In genomic region chr9:35711501-35712428, GRCh38 we compare ENCODE assay signal across 1 cellular context.
TF ChIP-seq lines count a peak whose summit lies in the region.

No MANE protein-coding gene starts in this region.

TF ChIP-seq in GM23338, 12 proteins besides CTCF, POLR2A, EP300 and RAD21 (continued from another document):
- TF ChIP-seq STAT1 (IDR thresholded peaks at IDR 0.05; ENCODE audit: unreplicated experiment) (no peak), CREB1 (CRISPR knock-in tag; IDR thresholded peaks at IDR 0.05; ENCODE audit: low read depth) (no peak), EZH2 (IDR thresholded peaks at IDR 0.05; ENCODE audit: low read depth, unreplicated experiment) (no peak), JUNB (IDR thresholded peaks at IDR 0.05; ENCODE audit: unreplicated experiment) (no peak), NANOG (IDR thresholded peaks at IDR 0.05; ENCODE audit: borderline replicate concordance) (no peak), POLR2AphosphoS5 (IDR thresholded peaks at IDR 0.05; ENCODE audit: low read depth) (no peak), ZNF331 (CRISPR knock-in tag; IDR thresholded peaks at IDR 0.05; ENCODE audit: low read depth) (no peak)
- TF ChIP-seq, protein P1, sequence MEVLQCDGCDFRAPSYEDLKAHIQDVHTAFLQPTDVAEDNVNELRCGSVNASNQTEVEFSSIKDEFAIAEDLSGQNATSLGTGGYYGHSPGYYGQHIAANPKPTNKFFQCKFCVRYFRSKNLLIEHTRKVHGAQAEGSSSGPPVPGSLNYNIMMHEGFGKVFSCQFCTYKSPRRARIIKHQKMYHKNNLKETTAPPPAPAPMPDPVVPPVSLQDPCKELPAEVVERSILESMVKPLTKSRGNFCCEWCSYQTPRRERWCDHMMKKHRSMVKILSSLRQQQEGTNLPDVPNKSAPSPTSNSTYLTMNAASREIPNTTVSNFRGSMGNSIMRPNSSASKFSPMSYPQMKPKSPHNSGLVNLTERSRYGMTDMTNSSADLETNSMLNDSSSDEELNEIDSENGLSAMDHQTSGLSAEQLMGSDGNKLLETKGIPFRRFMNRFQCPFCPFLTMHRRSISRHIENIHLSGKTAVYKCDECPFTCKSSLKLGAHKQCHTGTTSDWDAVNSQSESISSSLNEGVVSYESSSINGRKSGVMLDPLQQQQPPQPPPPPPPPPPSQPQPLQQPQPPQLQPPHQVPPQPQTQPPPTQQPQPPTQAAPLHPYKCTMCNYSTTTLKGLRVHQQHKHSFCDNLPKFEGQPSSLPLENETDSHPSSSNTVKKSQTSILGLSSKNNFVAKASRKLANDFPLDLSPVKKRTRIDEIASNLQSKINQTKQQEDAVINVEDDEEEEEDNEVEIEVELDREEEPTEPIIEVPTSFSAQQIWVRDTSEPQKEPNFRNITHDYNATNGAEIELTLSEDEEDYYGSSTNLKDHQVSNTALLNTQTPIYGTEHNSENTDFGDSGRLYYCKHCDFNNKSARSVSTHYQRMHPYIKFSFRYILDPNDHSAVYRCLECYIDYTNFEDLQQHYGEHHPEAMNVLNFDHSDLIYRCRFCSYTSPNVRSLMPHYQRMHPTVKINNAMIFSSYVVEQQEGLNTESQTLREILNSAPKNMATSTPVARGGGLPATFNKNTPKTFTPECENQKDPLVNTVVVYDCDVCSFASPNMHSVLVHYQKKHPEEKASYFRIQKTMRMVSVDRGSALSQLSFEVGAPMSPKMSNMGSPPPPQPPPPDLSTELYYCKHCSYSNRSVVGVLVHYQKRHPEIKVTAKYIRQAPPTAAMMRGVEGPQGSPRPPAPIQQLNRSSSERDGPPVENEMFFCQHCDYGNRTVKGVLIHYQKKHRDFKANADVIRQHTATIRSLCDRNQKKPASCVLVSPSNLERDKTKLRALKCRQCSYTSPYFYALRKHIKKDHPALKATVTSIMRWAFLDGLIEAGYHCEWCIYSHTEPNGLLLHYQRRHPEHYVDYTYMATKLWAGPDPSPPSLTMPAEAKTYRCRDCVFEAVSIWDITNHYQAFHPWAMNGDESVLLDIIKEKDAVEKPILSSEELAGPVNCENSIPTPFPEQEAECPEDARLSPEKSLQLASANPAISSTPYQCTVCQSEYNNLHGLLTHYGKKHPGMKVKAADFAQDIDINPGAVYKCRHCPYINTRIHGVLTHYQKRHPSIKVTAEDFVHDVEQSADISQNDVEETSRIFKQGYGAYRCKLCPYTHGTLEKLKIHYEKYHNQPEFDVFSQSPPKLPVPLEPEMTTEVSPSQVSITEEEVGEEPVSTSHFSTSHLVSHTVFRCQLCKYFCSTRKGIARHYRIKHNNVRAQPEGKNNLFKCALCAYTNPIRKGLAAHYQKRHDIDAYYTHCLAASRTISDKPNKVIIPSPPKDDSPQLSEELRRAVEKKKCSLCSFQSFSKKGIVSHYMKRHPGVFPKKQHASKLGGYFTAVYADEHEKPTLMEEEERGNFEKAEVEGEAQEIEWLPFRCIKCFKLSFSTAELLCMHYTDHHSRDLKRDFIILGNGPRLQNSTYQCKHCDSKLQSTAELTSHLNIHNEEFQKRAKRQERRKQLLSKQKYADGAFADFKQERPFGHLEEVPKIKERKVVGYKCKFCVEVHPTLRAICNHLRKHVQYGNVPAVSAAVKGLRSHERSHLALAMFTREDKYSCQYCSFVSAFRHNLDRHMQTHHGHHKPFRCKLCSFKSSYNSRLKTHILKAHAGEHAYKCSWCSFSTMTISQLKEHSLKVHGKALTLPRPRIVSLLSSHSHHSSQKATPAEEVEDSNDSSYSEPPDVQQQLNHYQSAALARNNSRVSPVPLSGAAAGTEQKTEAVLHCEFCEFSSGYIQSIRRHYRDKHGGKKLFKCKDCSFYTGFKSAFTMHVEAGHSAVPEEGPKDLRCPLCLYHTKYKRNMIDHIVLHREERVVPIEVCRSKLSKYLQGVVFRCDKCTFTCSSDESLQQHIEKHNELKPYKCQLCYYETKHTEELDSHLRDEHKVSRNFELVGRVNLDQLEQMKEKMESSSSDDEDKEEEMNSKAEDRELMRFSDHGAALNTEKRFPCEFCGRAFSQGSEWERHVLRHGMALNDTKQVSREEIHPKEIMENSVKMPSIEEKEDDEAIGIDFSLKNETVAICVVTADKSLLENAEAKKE (CRISPR knock-in tag; IDR thresholded peaks at IDR 0.05) = no peak
